ENCODE assay signal across 8 cellular contexts in genomic region chr10:80459047-80459865, GRCh38. TPM values are rescaled to one million over a fixed set of nuclear protein-coding genes. Genes with fewer than 3 reads are reported as not detected.
DNase-seq lines count a peak whose midpoint lies in the region; ATAC-seq lines count a peak whose summit lies in the region.

No MANE protein-coding gene starts in this region.

- H3K27ac ChIP-seq in BLaER1 treated with 17β-estradiol and CSF1 and Interleukin-3, amounts not matched to agents 10 nM and 100 nM, result peak overlapping the region; percentile 70 to 100 (median 85)
- H3K27ac ChIP-seq in right cardiac atrium (ENCODE audit: low read length), result peak overlapping the region; percentile 87

- in situ Hi-C loops in SK-MEL-5 (cut with HindIII; ENCODE audit: low pct_unique_long_range_greater_than_20kb, low sequenced_read_pairs), result no loop called here

- peak overlapping the region; percentile 76 to 100 (median 99) for H3K9ac ChIP-seq in BLaER1 treated with 17β-estradiol and CSF1 and Interleukin-3, amounts not matched to agents 10 nM and 100 nM
- peak overlapping the region; percentile 83 for H3K9ac ChIP-seq in adipocyte (ENCODE audit: low read length)

- peaks cover 70 to 88% (median 80%) of the 10 kb centered on the region in 10 experiments for H3K4me1 ChIP-seq in BLaER1 treated with 17β-estradiol and CSF1 and Interleukin-3, amounts not matched to agents 10 nM and 100 nM
- H3K4me1 ChIP-seq in adipocyte (ENCODE audit: control insufficient read depth, insufficient read depth, low read length) (peaks cover 80% of the 10 kb centered on the region), right cardiac atrium (ENCODE audit: control insufficient read depth, insufficient read depth, low read length) (peaks cover 41% of the 10 kb centered on the region)

- H3K9me3 ChIP-seq in BLaER1 treated with 17β-estradiol and CSF1 and Interleukin-3, amounts not matched to agents 10 nM and 100 nM (replicated peaks in 1 of 11), result no peaks in the 10 kb centered on the region
- H3K9me3 ChIP-seq in adipocyte (ENCODE audit: control insufficient read depth, low read length) (no peaks in the 10 kb centered on the region), right cardiac atrium (ENCODE audit: control insufficient read depth, low read length) (no peaks in the 10 kb centered on the region)

- H3K4me3 ChIP-seq in BLaER1 treated with 17β-estradiol and CSF1 and Interleukin-3, amounts not matched to agents 10 nM and 100 nM, result peak overlapping the region; percentile 35 to 100 (median 100)
- H3K4me3 ChIP-seq in adipocyte (ENCODE audit: low read length), result peak overlapping the region; percentile 66
- H3K4me3 ChIP-seq in right cardiac atrium (ENCODE audit: low read length), result peak overlapping the region; percentile 12

- intact Hi-C loops in right cardiac atrium (cut with DNase I), result loop anchor here in 1 of 4 donors (5.0 kb wide), 1 partner anchor 43 kb away; no protein-coding TSS in a partner anchor

- no peaks in the 10 kb centered on the region for H3K27me3 ChIP-seq in BLaER1 treated with 17β-estradiol and CSF1 and Interleukin-3, amounts not matched to agents 10 nM and 100 nM
- H3K27me3 ChIP-seq in adipocyte (replicated peaks; ENCODE audit: control insufficient read depth, insufficient read depth, low read length), result no peaks in the 10 kb centered on the region
- no peaks in the 10 kb centered on the region for H3K27me3 ChIP-seq in right cardiac atrium (ENCODE audit: control insufficient read depth, insufficient read depth)

- H3K4me2 ChIP-seq in BLaER1 treated with 17β-estradiol and CSF1 and Interleukin-3, amounts not matched to agents 10 nM and 100 nM, result peak overlapping the region; percentile 93 to 100 (median 99)

- peak; percentile 49 for DNase-seq in SK-MEL-5 (ENCODE audit: low read depth, low spot score)
- DNase-seq in adipocyte (ENCODE audit: low read depth), result peak; percentile 87
- DNase-seq in right cardiac atrium, result peak; percentile 74 to 83 (median 83)
- DNase-seq in stimulated activated CD4-positive, alpha-beta T cell treated with anti-CD3 and anti-CD28 coated beads, Interleukin-4, amount 100 ng/mL, for 24 hours, result peak; percentile 68
- no peak for DNase-seq in DMS114 treated with DMSO at 0.1 percent for 48 hours (lab: John Stamatoyannopoulos, UW; ENCODE audit: unreplicated experiment)

- 47% methylated on average over 9 of the region's 9 CpGs for WGBS in right cardiac atrium

- peaks cover 0 to 74% (median 30%) of the 10 kb centered on the region in 11 experiments; a peak in 17 of 22 replicates for H3K36me3 ChIP-seq in BLaER1 treated with 17β-estradiol and CSF1 and Interleukin-3, amounts not matched to agents 10 nM and 100 nM
- H3K36me3 ChIP-seq in adipocyte (ENCODE audit: control insufficient read depth, insufficient read depth, low read length, severe bottlenecking), result peaks cover 13% of the 10 kb centered on the region

- H4K20me1 ChIP-seq in BLaER1 treated with 17β-estradiol and CSF1 and Interleukin-3, amounts not matched to agents 10 nM and 100 nM, result peaks cover 88 to 100% (median 92%) of the 10 kb centered on the region in 11 experiments

- ATAC-seq in GM19043 (IDR thresholded peaks at IDR 0.05; ENCODE audit: low read depth, unreplicated experiment) (peak; percentile 44), HG03159 (IDR thresholded peaks at IDR 0.05; ENCODE audit: unreplicated experiment) (peak; percentile 43), right cardiac atrium (peak; percentile 50 to 54)

RNA-seq across cellular contexts. Expression of gene TSPAN14, which starts 5.1 kb away (rescaled TPM):
- total RNA-seq in SK-MEL-5 (2014; rRNA removed; shearing (Covaris generic)), result 43.7 and 52.1 TPM in 2 replicates
- 117 and 167 TPM in 2 replicates for polyA plus RNA-seq in SK-MEL-5 (2015; cell fraction: cytosol; rRNA removed)
- polyA plus RNA-seq in SK-MEL-5 (2015; cell fraction: nucleus; rRNA removed), result 80.0 and 94.5 TPM in 2 replicates
- total RNA-seq in right cardiac atrium, result 10 to 100 TPM; 24.4 to 44.1 (median 34.1) TPM
- 27.6 TPM for polyA plus RNA-seq in right cardiac atrium

RNA-seq across cellular contexts. Expression of gene PRXL2A, which starts 50.9 kb away (rescaled TPM):
- total RNA-seq in SK-MEL-5 (2014; rRNA removed; shearing (Covaris generic)), result 113 and 122 TPM in 2 replicates
- 69.7 and 80.5 TPM in 2 replicates for polyA plus RNA-seq in SK-MEL-5 (2015; cell fraction: cytosol; rRNA removed)
- 22.5 and 22.7 TPM in 2 replicates for polyA plus RNA-seq in SK-MEL-5 (2015; cell fraction: nucleus; rRNA removed)
- total RNA-seq in right cardiac atrium, result 100 to 1,000 TPM in 2 of 4 donors, 10 to 100 TPM in 2; 91.3 to 162 (median 100) TPM
- 105 TPM for polyA plus RNA-seq in right cardiac atrium

Comparison
In these comparisons a context has a peak if more than half of its experiments do, and no peak if none do; other contexts are left out.
1. H3K4me3 ChIP-seq: peak in every context shown above with its lines; median percentile 100 in BLaER1 treated with 17β-estradiol and CSF1 and Interleukin-3, amounts not matched to agents 10 nM and 100 nM; 66 in adipocyte; 12 in right cardiac atrium.